ENCODE assay signal across 1 cellular context in the genomic region with DNA sequence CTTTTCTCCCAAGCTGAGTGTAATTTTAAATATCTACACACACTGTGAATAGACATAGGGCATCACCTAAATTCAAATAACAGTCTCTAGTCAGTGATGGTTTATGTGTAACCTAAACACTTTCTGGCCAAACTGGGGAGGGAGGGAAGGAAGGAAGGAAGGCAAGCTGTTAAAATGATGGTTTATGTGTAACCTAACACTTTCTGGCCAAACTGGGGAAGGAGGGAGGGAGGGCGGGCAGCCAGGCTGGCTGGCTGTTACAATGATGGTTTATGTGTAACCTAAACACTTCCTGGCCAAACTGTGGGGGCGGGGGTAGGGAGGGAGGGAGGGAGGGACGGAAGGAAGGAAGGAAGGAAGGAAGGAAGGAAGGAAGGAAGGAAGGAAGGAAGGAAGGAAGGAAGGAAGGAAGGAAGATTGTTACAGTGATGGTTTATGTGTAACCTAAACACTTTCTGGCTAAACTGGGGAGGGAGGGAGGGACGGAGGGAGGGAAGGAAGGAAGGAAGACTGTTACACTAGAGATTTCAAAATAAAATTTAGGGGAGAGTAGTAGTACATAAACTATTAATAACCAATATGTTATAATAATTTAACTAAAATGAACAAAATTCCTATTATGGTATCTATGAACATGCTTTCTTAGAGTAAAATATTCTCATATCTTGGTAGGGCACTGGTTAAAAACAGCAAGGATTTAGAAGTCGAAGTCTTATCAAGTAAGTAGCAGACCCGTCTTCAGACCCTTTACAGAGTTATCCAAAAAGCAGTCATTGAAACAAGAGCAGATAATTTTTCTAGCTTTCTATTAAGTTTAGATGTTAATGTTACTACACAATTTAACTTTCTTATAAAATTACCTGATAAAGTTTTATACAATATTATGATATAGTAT.
TF ChIP-seq lines count a peak whose summit lies in the region.

No MANE protein-coding gene starts in this region.

TF ChIP-seq in GM23338, 12 proteins besides CTCF, POLR2A, EP300 and RAD21 (continued from another document):
- no peak for TF ChIP-seq NANOG (IDR thresholded peaks at IDR 0.05; ENCODE audit: borderline replicate concordance)
- TF ChIP-seq, protein P1, sequence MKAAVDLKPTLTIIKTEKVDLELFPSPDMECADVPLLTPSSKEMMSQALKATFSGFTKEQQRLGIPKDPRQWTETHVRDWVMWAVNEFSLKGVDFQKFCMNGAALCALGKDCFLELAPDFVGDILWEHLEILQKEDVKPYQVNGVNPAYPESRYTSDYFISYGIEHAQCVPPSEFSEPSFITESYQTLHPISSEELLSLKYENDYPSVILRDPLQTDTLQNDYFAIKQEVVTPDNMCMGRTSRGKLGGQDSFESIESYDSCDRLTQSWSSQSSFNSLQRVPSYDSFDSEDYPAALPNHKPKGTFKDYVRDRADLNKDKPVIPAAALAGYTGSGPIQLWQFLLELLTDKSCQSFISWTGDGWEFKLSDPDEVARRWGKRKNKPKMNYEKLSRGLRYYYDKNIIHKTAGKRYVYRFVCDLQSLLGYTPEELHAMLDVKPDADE (IDR thresholded peaks at IDR 0.05) = no peak
- no peak for TF ChIP-seq POLR2AphosphoS5 (IDR thresholded peaks at IDR 0.05; ENCODE audit: low read depth)
